In the genomic region with DNA sequence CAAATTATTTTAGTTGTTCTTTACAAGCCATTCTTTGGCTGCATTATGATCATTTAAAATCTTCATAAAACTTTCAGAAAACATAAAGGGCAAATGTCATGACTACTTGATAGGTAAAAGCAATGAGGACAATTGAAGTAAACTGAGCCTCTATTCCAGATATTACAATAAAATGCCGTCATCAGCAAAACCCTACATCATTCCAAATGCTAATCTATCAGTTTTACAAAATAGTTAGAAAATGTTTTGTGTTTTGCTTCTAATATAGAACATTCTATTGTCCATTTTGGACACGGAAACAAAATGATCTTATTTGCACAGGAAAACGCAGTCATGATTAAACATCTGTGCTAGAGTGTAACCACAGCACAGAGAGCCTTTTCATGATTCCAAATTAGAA, we compare ENCODE assay signal across 19 cellular contexts.
DNase-seq lines count a peak whose midpoint lies in the region; ATAC-seq and TF ChIP-seq lines count a peak whose summit lies in the region.
"Had no signal": no experiment of that assay in that cellular context is flagged by ENCODE, and none has a peak within 500 bp of the region (broad histone marks: within the 10 kb centered on the region; RNA-seq: fewer than 3 reads in every experiment).

No MANE protein-coding gene starts in this region.

- H3K27ac ChIP-seq in IMR-90 (ENCODE audit: insufficient read depth, low read length) (no peak overlapping the region), caudate nucleus (ENCODE audit: low read depth, low read length) (peak overlapping the region; percentile 23)

- no peaks in the 10 kb centered on the region for H4K20me1 ChIP-seq in IMR-90 (ENCODE audit: insufficient read depth, low read length)

- TF ChIP-seq CTCF in IMR-90 (conservative IDR thresholded peaks at IDR 0.05; ENCODE audit: low read depth, low read length): no peak

- no peak for TF ChIP-seq POLR2A in IMR-90 (IDR thresholded peaks at IDR 0.05; ENCODE audit: low read depth, low read length)

- BruUV-seq in IMR-90 (replicated peaks; lab: Mats Ljungman, UMichigan): no TSS peak

- TF ChIP-seq RAD21 in IMR-90 (IDR thresholded peaks at IDR 0.05; ENCODE audit: low read length): no peak

- no peak overlapping the region for H4K5ac ChIP-seq in IMR-90 (ENCODE audit: low read depth, low read length)

- ATAC-seq in IMR-90 (ENCODE audit: low read depth) (no peak), GM21367 (IDR thresholded peaks at IDR 0.05; ENCODE audit: unreplicated experiment) (no peak)
- ATAC-seq: GM12878, GM23338 had no signal

- no peak overlapping the region for H2BK15ac ChIP-seq in IMR-90 (ENCODE audit: low read depth, low read length)

- no peaks in the 10 kb centered on the region for H3K79me1 ChIP-seq in IMR-90 (ENCODE audit: low read depth in 1 of 2, low read length in 2 of 2)

- H3K9me1 ChIP-seq in IMR-90 (ENCODE audit: insufficient read depth, low read length): no peaks in the 10 kb centered on the region

- in situ Hi-C loops in IMR-90 (cut with MboI; ENCODE audit: low sequenced_read_pairs): no loop called here

- H4K91ac ChIP-seq in IMR-90 (ENCODE audit: insufficient read depth, low read depth, low read length): no peak overlapping the region

- H2AFZ ChIP-seq in IMR-90 (replicated peaks; ENCODE audit: low read length, poor library complexity): no peak overlapping the region
- H2AFZ ChIP-seq: GM23338 had no signal

- no peaks in the 10 kb centered on the region for H3K36me3 ChIP-seq in IMR-90 (ENCODE audit: control insufficient read depth, insufficient read depth, low read length)
- H3K36me3 ChIP-seq: BE2C had no signal

- H2AK5ac ChIP-seq in IMR-90 (ENCODE audit: low read depth, low read length): no peak overlapping the region

- no peak overlapping the region for H2BK20ac ChIP-seq in IMR-90 (ENCODE audit: low read depth, low read length)

- CTCF ChIA-PET in IMR-90 (lab: Yijun Ruan, JAX): no interaction called here

- POLR2A ChIA-PET in IMR-90 (lab: Charles Lee; ENCODE audit: unreplicated experiment): no interaction called here

- no peak overlapping the region for H3K18ac ChIP-seq in IMR-90 (ENCODE audit: low read depth, low read length)

- H3K27me3 ChIP-seq in IMR-90 (ENCODE audit: control insufficient read depth, insufficient read depth, low read length): no peaks in the 10 kb centered on the region
- H3K27me3 ChIP-seq: BE2C had no signal

- no peak overlapping the region for H3K4me3 ChIP-seq in IMR-90 (ENCODE audit: insufficient read depth, low read depth, low read length)
- H3K4me3 ChIP-seq: GM12878, GM23338 had no signal

- no peak overlapping the region for H3K4ac ChIP-seq in IMR-90 (ENCODE audit: low read depth, low read length)

- no peak overlapping the region for H3K56ac ChIP-seq in IMR-90 (ENCODE audit: extremely low read depth, insufficient read depth, low read length)

- no peak overlapping the region for H2AK9ac ChIP-seq in IMR-90 (replicated peaks; ENCODE audit: low read depth, low read length, poor library complexity)

- H3K9ac ChIP-seq in IMR-90 (ENCODE audit: low read depth, low read length): no peak overlapping the region

- no peak overlapping the region for H2BK120ac ChIP-seq in IMR-90 (ENCODE audit: low read depth, low read length)

- H3K4me1 ChIP-seq in IMR-90 (ENCODE audit: control insufficient read depth, insufficient read depth, low read length): no peaks in the 10 kb centered on the region
- H3K4me1 ChIP-seq: BE2C had no signal

- no peak for DNase-seq in IMR-90
- no peak for DNase-seq in caudate nucleus (lab: John Stamatoyannopoulos, UW)
- peak; percentile 10 for DNase-seq in medulla oblongata (ENCODE audit: extremely low spot score)
- peak; percentile 52 for DNase-seq in superior temporal gyrus (ENCODE audit: extremely low spot score)
- no peak for DNase-seq in NCI-H1105 treated with DMSO at 0.1 percent for 48 hours (lab: John Stamatoyannopoulos, UW)
- DNase-seq in NCI-H1436 (lab: John Stamatoyannopoulos, UW): no peak
- DNase-seq: BE2C; C1 segment of cervical spinal cord; CD4-positive, CD25-positive, alpha-beta regulatory T cell; CD8-positive, alpha-beta memory T cell; COR-L47; DMS 273 treated with DMSO at 0.1 percent for 48 hours; DMS53; DND-41; EL; HCEC 1CT had no signal

- peaks cover 1% of the 10 kb centered on the region for H3K9me3 ChIP-seq in IMR-90 (ENCODE audit: control insufficient read depth, insufficient read depth, low read length)
- H3K9me3 ChIP-seq: BE2C had no signal

- WGBS in IMR-90 (ENCODE audit: extremely low coverage in 2 of 2, insufficient read length in 1 of 2), 2 experiments: no CpG with 5 or more reads among the region's 3 CpGs

- H3K14ac ChIP-seq in IMR-90 (replicated peaks; ENCODE audit: low read depth, low read length): no peak overlapping the region

- no peak overlapping the region for H3K4me2 ChIP-seq in IMR-90 (ENCODE audit: low read depth, low read length)
- H3K4me2 ChIP-seq: GM23338 had no signal

- dilution Hi-C loops in IMR-90 (cut with HindIII; ENCODE audit: low sequenced_read_pairs, unreplicated experiment): no loop called here

- H4K8ac ChIP-seq in IMR-90 (ENCODE audit: low read depth in 2 of 2, low read length in 2 of 2): no peak overlapping the region

- intact Hi-C loops in IMR-90 (cut with micrococcal nuclease): loop anchor here (5.0 kb wide), 1 partner anchor 103 kb away; no protein-coding TSS in a partner anchor

- H3K23ac ChIP-seq in IMR-90 (ENCODE audit: low read depth, low read length): no peak overlapping the region

- H2BK5ac ChIP-seq in IMR-90 (ENCODE audit: low read depth, low read length, poor library complexity, severe bottlenecking): no peak overlapping the region

TF ChIP-seq in IMR-90, 13 proteins besides CTCF, POLR2A, EP300 and RAD21:
- TF ChIP-seq BHLHE40 (IDR thresholded peaks at IDR 0.05; ENCODE audit: low read depth, low read length): no peak
- TF ChIP-seq, protein P1, sequence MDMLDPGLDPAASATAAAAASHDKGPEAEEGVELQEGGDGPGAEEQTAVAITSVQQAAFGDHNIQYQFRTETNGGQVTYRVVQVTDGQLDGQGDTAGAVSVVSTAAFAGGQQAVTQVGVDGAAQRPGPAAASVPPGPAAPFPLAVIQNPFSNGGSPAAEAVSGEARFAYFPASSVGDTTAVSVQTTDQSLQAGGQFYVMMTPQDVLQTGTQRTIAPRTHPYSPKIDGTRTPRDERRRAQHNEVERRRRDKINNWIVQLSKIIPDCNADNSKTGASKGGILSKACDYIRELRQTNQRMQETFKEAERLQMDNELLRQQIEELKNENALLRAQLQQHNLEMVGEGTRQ (IDR thresholded peaks at IDR 0.05; ENCODE audit: low read depth, low read length): no peak
- TF ChIP-seq MAFK (IDR thresholded peaks at IDR 0.05; ENCODE audit: low read depth, low read length): peak; percentile 59; the same call in 1 of the 2 replicates
- TF ChIP-seq RCOR1 (IDR thresholded peaks at IDR 0.05; ENCODE audit: insufficient replicate concordance, low read length): no peak

Comparison
In these comparisons a context has a peak if more than half of its experiments do, and no peak if none do; other contexts are left out.
1. DNase-seq: peak in medulla oblongata (single experiment) and superior temporal gyrus (single experiment); none in IMR-90 (single experiment), caudate nucleus (0 of 61), NCI-H1105 treated with DMSO at 0.1 percent for 48 hours (single experiment) and NCI-H1436 (single experiment).